ENCODE assay signal across 1 cellular context in the genomic region with DNA sequence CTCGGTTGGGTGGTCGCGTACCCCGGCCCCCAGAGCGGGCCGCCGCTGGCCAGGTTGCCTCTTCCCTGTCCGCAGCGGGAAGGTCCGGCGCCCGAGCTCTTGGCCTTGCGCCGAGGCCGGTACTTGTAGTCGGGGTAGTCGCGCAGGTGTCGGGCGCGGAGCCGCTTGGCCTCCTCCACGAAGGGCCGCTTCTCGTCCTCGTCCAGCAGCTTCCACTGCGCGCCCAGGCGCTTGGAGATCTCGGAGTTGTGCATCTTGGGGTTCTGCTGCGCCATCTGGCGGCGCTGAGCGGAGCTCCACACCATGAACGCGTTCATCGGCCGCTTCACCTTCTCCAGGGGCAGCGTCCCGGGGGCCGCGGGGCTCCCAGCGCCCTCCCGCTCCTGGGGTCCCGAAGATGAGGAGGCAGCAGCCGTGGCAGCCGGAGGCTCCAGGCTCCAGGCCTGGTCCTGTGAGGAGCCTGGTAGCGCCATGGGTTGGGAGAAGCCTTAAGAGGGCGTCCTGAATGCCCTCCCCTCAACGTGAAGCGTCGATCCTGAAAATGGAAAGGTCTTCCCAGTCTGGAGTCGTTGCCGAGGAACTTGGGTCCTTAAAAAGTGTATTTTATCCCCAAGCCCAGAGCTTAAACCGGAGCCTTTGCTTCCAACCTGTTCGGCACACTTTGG.
TF ChIP-seq lines count a peak whose summit lies in the region.

No MANE protein-coding gene starts in this region.

TF ChIP-seq in endothelial cell of umbilical vein, 7 proteins besides CTCF, POLR2A, EP300 and RAD21:
- TF ChIP-seq, protein P1, sequence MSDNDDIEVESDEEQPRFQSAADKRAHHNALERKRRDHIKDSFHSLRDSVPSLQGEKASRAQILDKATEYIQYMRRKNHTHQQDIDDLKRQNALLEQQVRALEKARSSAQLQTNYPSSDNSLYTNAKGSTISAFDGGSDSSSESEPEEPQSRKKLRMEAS (IDR thresholded peaks at IDR 0.05; ENCODE audit: insufficient read depth, insufficient read length), result no peak
- TF ChIP-seq POLR2AphosphoS5 (IDR thresholded peaks at IDR 0.05; ENCODE audit: insufficient read depth, low read depth, low read length), result peak; percentile 37
